ENCODE assay signal across 2 cellular contexts in the genomic region with DNA sequence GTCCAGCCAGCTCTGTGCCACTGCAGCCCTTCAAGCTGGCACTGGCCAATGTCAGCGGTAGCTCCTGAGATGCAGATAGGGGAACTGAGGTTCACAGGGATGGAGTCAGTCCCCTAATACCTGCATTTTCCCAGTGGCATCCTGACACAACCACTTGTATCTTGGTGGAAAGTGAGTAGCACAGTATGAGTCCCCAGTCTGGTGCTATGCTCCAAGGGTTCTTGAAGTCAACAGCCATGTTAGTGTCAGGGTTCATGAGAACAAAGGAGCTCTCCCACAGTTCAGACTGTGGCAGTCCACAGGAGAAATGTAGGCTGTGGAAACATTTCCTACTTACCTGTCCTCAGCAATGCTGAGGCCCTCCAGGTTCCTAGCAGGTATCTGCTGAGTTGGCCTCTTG.
TF ChIP-seq lines count a peak whose summit lies in the region.

No MANE protein-coding gene starts in this region.

TF ChIP-seq in K562, 482 proteins besides CTCF, POLR2A, EP300 and RAD21:
- TF ChIP-seq POLR2AphosphoS5 (IDR thresholded peaks at IDR 0.05; ENCODE audit: control insufficient read depth, insufficient read depth, low read depth, low read length) (no peak), ZNF175 (CRISPR knock-in tag; IDR thresholded peaks at IDR 0.05; ENCODE audit: low read depth) (no peak), MAFK (IDR thresholded peaks at IDR 0.05; ENCODE audit: low read length) (no peak), ZNF274 (IDR thresholded peaks at IDR 0.05; ENCODE audit: borderline replicate concordance, low read depth, low read length) (peak; percentile 84)

TF ChIP-seq in H1, 55 proteins besides CTCF, POLR2A, EP300 and RAD21:
- TF ChIP-seq FOSL1 (IDR thresholded peaks at IDR 0.05; ENCODE audit: insufficient read depth, low read depth, low read length) = no peak
- peak; percentile 33; the same call in 1 of the 2 replicates for TF ChIP-seq ZNF274 (IDR thresholded peaks at IDR 0.05; ENCODE audit: borderline replicate concordance, extremely low read depth, low read length)
